ENCODE assay signal across 8 cellular contexts in genomic region chr3:14588713-14589112, GRCh38. TPM values are rescaled to one million over a fixed set of nuclear protein-coding genes. Genes with fewer than 3 reads are reported as not detected.
"Had no signal": no experiment of that assay in that cellular context is flagged by ENCODE, and none has a peak within 500 bp of the region (broad histone marks: within the 10 kb centered on the region; RNA-seq: fewer than 3 reads in every experiment).

No MANE protein-coding gene starts in this region.

- H3K4me3 ChIP-seq: GM23248, HAP-1, K562 had no signal

- DNase-seq: GOT3, H7 had no signal

- H3K9me3 ChIP-seq: HAP-1 had no signal

- H3K4me1 ChIP-seq: HAP-1 had no signal

- H3K36me3 ChIP-seq: HAP-1 had no signal

- FAIRE-seq: HTR-8/SVneo, K562 had no signal

- H3K27ac ChIP-seq: GM23248 had no signal

- H2AFZ ChIP-seq: GM23248 had no signal

RNA-seq across cellular contexts. Expression of gene GRIP2, which starts 48.6 kb away (rescaled TPM):
- total RNA-seq: HT-29, IMR-90, K562 had no signal
